In the genomic region with DNA sequence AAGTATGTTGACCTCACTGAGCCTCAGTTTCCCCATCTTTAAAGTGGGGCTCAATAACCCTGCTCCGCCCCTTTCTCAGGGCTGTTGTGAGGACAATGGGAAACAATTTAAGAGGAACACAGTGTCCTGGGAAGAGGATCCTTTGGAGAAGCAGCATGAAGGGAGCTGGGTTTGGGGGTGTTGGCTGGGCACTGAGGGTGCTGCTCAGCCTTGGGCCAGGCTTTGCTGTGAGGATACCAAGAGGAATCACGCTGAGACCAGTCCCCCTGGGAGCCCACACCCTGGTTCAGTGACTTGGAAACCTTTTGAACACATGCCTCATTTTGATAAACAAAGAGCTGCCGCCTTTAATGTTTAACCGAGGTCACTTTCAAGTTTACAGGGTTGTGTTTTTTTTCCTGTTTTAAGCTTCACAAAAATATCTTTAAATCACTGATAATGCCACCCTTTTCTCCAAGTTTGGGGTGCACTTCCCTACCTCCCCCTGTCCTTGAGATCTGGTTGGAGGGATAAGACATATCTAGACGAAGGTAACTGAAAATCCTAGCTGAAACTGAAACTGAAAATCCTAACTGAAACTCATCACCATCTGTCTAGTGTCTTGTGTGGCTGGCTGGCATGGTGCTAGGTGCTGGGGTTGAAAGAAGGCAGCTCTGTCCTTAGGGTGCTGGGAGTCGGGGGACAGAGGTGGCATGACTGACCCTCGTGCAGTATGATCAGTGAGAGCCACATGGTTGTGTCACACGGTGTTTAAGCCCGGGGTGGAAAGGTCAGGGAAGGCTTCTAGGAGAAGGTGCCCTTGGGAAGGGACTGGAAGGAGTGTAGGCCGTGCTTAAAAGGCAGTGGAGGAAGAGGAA, we compare ENCODE assay signal across 8 cellular contexts. TPM values are rescaled to one million over a fixed set of nuclear protein-coding genes. Genes with fewer than 3 reads are reported as not detected.
DNase-seq lines count a peak whose midpoint lies in the region; ATAC-seq and TF ChIP-seq lines count a peak whose summit lies in the region.

No MANE protein-coding gene starts in this region.

- H3K4me3 Mint-ChIP-seq in MCF 10A (ENCODE audit: unreplicated experiment) (peak overlapping the region; percentile 74), osteocyte (ENCODE audit: unreplicated experiment) (peak overlapping the region; percentile 89)

- in situ Hi-C loops in mammary epithelial cell (cut with MboI; ENCODE audit: low sequenced_read_pairs in 2 of 2): no loop called here

- H3K27me3 ChIP-seq in mammary epithelial cell (ENCODE audit: insufficient read depth, low read length) (no peaks in the 10 kb centered on the region), endocrine pancreas (ENCODE audit: control insufficient read depth, insufficient read depth, low read length) (no peaks in the 10 kb centered on the region)

- H3K36me3 Mint-ChIP-seq in MCF 10A (ENCODE audit: insufficient read depth, unreplicated experiment) (no peaks in the 10 kb centered on the region), osteocyte (ENCODE audit: unreplicated experiment) (peaks cover 4% of the 10 kb centered on the region)

- H3K4me3 ChIP-seq in mammary epithelial cell (replicated peaks in 1 of 3; ENCODE audit: insufficient read depth in 1 of 3, low read depth in 2 of 3, low read length in 3 of 3): no peak overlapping the region
- H3K4me3 ChIP-seq in endocrine pancreas (ENCODE audit: control insufficient read depth, insufficient read depth, low read length): peak overlapping the region; percentile 35

- POLR2A ChIA-PET in MCF 10A (lab: Yijun Ruan, JAX) (interaction anchor here (1.1 kb wide), 1 partner anchor 38 kb away, joined by 4 read pairs; a partner anchor contains a TSS), RWPE1 (lab: Yijun Ruan, JAX; ENCODE audit: low non-redundant PET) (no interaction called here)

- no peaks in the 10 kb centered on the region for H3K9me3 ChIP-seq in mammary epithelial cell (replicated peaks; ENCODE audit: insufficient read depth, low read length)
- no peaks in the 10 kb centered on the region for H3K9me3 ChIP-seq in endocrine pancreas (ENCODE audit: control insufficient read depth, low read length)

- peak; percentile 50 for ATAC-seq in HG02970 (IDR thresholded peaks at IDR 0.05; ENCODE audit: low FRiP score, unreplicated experiment)

- intact Hi-C loops in MCF 10A (cut with micrococcal nuclease) (no loop called here), mammary epithelial cell (cut with micrococcal nuclease) (loop anchor here (5.0 kb wide), 1 partner anchor 44 kb away; no protein-coding TSS in a partner anchor)

- H3K27ac ChIP-seq in mammary epithelial cell (ENCODE audit: insufficient read depth, low read depth, low read length) (no peak overlapping the region), RWPE1 (peak overlapping the region; percentile 74)

- no peaks in the 10 kb centered on the region for H4K20me1 ChIP-seq in mammary epithelial cell (ENCODE audit: insufficient read depth, low read length)

- no peak overlapping the region for H3K4me2 ChIP-seq in mammary epithelial cell (ENCODE audit: insufficient read depth, low read depth, low read length)

- no peaks in the 10 kb centered on the region for H3K9me3 Mint-ChIP-seq in MCF 10A (ENCODE audit: unreplicated experiment)
- H3K9me3 Mint-ChIP-seq in osteocyte (ENCODE audit: unreplicated experiment): no peaks in the 10 kb centered on the region

- H3K9ac ChIP-seq in mammary epithelial cell (ENCODE audit: insufficient read depth, low read length) (no peak overlapping the region), endocrine pancreas (ENCODE audit: control insufficient read depth, insufficient read depth, low read length) (no peak overlapping the region)

- H3K79me2 ChIP-seq in mammary epithelial cell (ENCODE audit: insufficient read depth, low read length): no peaks in the 10 kb centered on the region

- DNase-seq in MCF 10A (ENCODE audit: unreplicated experiment): no peak
- no peak for DNase-seq in mammary epithelial cell
- DNase-seq in RWPE1 (ENCODE audit: low spot score): no peak
- DNase-seq in osteocyte (ENCODE audit: extremely low spot score, unreplicated experiment): no peak
- no peak for DNase-seq in epidermal melanocyte (ENCODE audit: insufficient read length, low spot score)
- no peak for DNase-seq in NCI-H1105 (lab: John Stamatoyannopoulos, UW)

- H3K36me3 ChIP-seq in mammary epithelial cell (ENCODE audit: insufficient read depth, low read length) (no peaks in the 10 kb centered on the region), endocrine pancreas (ENCODE audit: control insufficient read depth, insufficient read depth, low read length) (no peaks in the 10 kb centered on the region)

- CTCF ChIA-PET in MCF 10A (lab: Yijun Ruan, JAX) (interaction anchor here (0.5 to 2.0 kb wide), 5 partner anchors 15 to 1181 kb away, joined by 3 to 11 read pairs (median 3); no protein-coding TSS in a partner anchor), mammary epithelial cell (lab: Charles Lee; ENCODE audit: low non-redundant PET) (no interaction called here), RWPE1 (lab: Yijun Ruan, JAX) (interaction anchor here (0.6 to 0.9 kb wide), 2 partner anchors 13 to 91 kb away, joined by 3 read pairs; no protein-coding TSS in a partner anchor)

- H3K4me1 ChIP-seq in mammary epithelial cell (ENCODE audit: insufficient read depth, low read length) (peaks cover 9% of the 10 kb centered on the region), endocrine pancreas (ENCODE audit: control insufficient read depth, insufficient read depth, low read length) (no peaks in the 10 kb centered on the region)

- H3K27me3 Mint-ChIP-seq in MCF 10A (ENCODE audit: insufficient read depth, unreplicated experiment) (no peaks in the 10 kb centered on the region), osteocyte (ENCODE audit: unreplicated experiment) (no peaks in the 10 kb centered on the region)

- H3K4me1 Mint-ChIP-seq in MCF 10A (ENCODE audit: insufficient read depth, unreplicated experiment): peaks cover 16% of the 10 kb centered on the region
- H3K4me1 Mint-ChIP-seq in osteocyte (ENCODE audit: unreplicated experiment): peaks cover 44% of the 10 kb centered on the region

- peak overlapping the region; percentile 25 for H3K27ac Mint-ChIP-seq in MCF 10A (ENCODE audit: low read depth, unreplicated experiment)
- peak overlapping the region; percentile 81 for H3K27ac Mint-ChIP-seq in osteocyte (ENCODE audit: unreplicated experiment)

- no TSS peak for BruUV-seq in MCF 10A (replicated peaks; lab: Mats Ljungman, UMichigan)
- BruUV-seq in mammary epithelial cell (replicated peaks; lab: Mats Ljungman, UMichigan): no TSS peak

- TF ChIP-seq CTCF in MCF 10A (IDR thresholded peaks at IDR 0.05; ENCODE audit: unreplicated experiment): no peak
- no peak for TF ChIP-seq CTCF in mammary epithelial cell (conservative IDR thresholded peaks at IDR 0.05 in 1 of 2, IDR thresholded peaks at IDR 0.05 in 1 of 2; ENCODE audit: extremely low read depth in 1 of 2, insufficient read depth in 1 of 2, low read depth in 1 of 2, low read length in 2 of 2)
- TF ChIP-seq CTCF in RWPE1 (conservative IDR thresholded peaks at IDR 0.05; ENCODE audit: low read depth): no peak
- TF ChIP-seq CTCF in osteocyte (IDR thresholded peaks at IDR 0.05): no peak

- H2AFZ ChIP-seq in mammary epithelial cell (ENCODE audit: low read depth, low read length): no peak overlapping the region

- 82% methylated on average over 9 of the region's 10 CpGs for WGBS in mammary epithelial cell (ENCODE audit: low coverage, missing lambda C conversion rate)

- dilution Hi-C loops in mammary epithelial cell (cut with HindIII; ENCODE audit: low sequenced_read_pairs): no loop called here

RNA-seq across cellular contexts. Expression of a gene that starts 27.7 kb away (rescaled TPM):
- total RNA-seq in MCF 10A (2022) (1.7 and 2.0 TPM in 2 replicates), mammary epithelial cell (1 to 10 TPM; 2.0 to 2.3 TPM), osteocyte (5.9 and 8.0 TPM in 2 replicates)
- 1.1 TPM for polyA plus RNA-seq in mammary epithelial cell
- 2.6 TPM for polyA minus RNA-seq in mammary epithelial cell

RNA-seq across cellular contexts. Expression of a gene that starts 38.2 kb away (rescaled TPM):
- 80.8 and 83.0 TPM in 2 replicates for total RNA-seq in MCF 10A (2022)
- 10 to 100 TPM in 1 of 2 donors, 1 to 10 TPM in 1; 5.6 to 33.5 TPM for total RNA-seq in mammary epithelial cell
- 3.9 TPM for polyA plus RNA-seq in mammary epithelial cell
- polyA minus RNA-seq in mammary epithelial cell: 4.7 TPM
- 66.3 and 72.9 TPM in 2 replicates for total RNA-seq in osteocyte

RNA-seq across cellular contexts. Expression of a gene that starts 43.6 kb away (rescaled TPM):
- total RNA-seq in MCF 10A (2022) (not detected in 2 replicates), mammary epithelial cell (1 to 10 TPM in 1 of 2 donors, not detected in 1; 3.6 TPM), osteocyte (not detected in 2 replicates)
- polyA plus RNA-seq in mammary epithelial cell: 1.2 TPM
- not detected for polyA minus RNA-seq in mammary epithelial cell
